In genomic region chr18:62329676-62330454, GRCh38 we compare ENCODE assay signal across 8 cellular contexts. TPM values are rescaled to one million over a fixed set of nuclear protein-coding genes. Genes with fewer than 3 reads are reported as not detected.
A peak's percentile ranks its signal among the peaks of the same experiment; 100 is the strongest.
DNase-seq lines count a peak whose midpoint lies in the region; ATAC-seq and TF ChIP-seq lines count a peak whose summit lies in the region.

No MANE protein-coding gene starts in this region.

- peak; percentile 43 for DNase-seq in RPMI8226
- DNase-seq in endothelial cell (ENCODE audit: low spot score): no peak
- DNase-seq in skeletal muscle cell (ENCODE audit: low read depth): peak; percentile 20
- no peak for DNase-seq in BE2C
- no peak for DNase-seq in omental fat pad (ENCODE audit: low spot score)
- no peak for DNase-seq in NCI-H1694 (lab: John Stamatoyannopoulos, UW)

- peaks cover 21% of the 10 kb centered on the region for H3K27me3 ChIP-seq in BE2C

- H3K27ac Mint-ChIP-seq in endothelial cell (ENCODE audit: unreplicated experiment): peak overlapping the region; percentile 7

- TF ChIP-seq CTCF in endothelial cell (IDR thresholded peaks at IDR 0.05; ENCODE audit: unreplicated experiment) (no peak), BE2C (IDR thresholded peaks at IDR 0.05; ENCODE audit: low read depth, low read length) (no peak), omental fat pad (IDR thresholded peaks at IDR 0.05) (no peak)

- peaks cover 13% of the 10 kb centered on the region for H3K36me3 Mint-ChIP-seq in endothelial cell (ENCODE audit: low read depth, unreplicated experiment)

- peaks cover 67% of the 10 kb centered on the region for H3K4me1 Mint-ChIP-seq in endothelial cell (ENCODE audit: unreplicated experiment)

- H3K4me3 Mint-ChIP-seq in endothelial cell (ENCODE audit: unreplicated experiment): peak overlapping the region; percentile 61

- ATAC-seq in GM19043 (IDR thresholded peaks at IDR 0.05; ENCODE audit: low read depth, unreplicated experiment) (peak; percentile 40), GM19395 (IDR thresholded peaks at IDR 0.05; ENCODE audit: unreplicated experiment) (no peak), omental fat pad (ENCODE audit: low FRiP score) (no peak)

- H3K4me3 ChIP-seq in skeletal muscle cell (ENCODE audit: low read depth, low read length) (no peak overlapping the region), BE2C (ENCODE audit: low read depth, low read length) (no peak overlapping the region)

- H3K36me3 ChIP-seq in BE2C: no peaks in the 10 kb centered on the region

- no peaks in the 10 kb centered on the region for H3K9me3 ChIP-seq in BE2C

- H3K9me3 Mint-ChIP-seq in endothelial cell (ENCODE audit: unreplicated experiment): no peaks in the 10 kb centered on the region

- H3K4me1 ChIP-seq in BE2C: no peaks in the 10 kb centered on the region

- peaks cover 5% of the 10 kb centered on the region for H3K27me3 Mint-ChIP-seq in endothelial cell (ENCODE audit: unreplicated experiment)

RNA-seq across cellular contexts. Expression of gene TNFRSF11A, which starts 4.8 kb away (rescaled TPM):
- total RNA-seq in endothelial cell (ENCODE audit: unreplicated experiment): 89.9 TPM
- polyA plus RNA-seq in BE2C (2012; ENCODE audit: insufficient read depth, insufficient read length, low read depth): not detected
- total RNA-seq in omental fat pad: 10 to 100 TPM in 1 of 4 donors, 1 to 10 TPM in 3; 2.1 to 22.7 (median 3.8) TPM

Comparison
In these comparisons a context has a peak if more than half of its experiments do, and no peak if none do; other contexts are left out.
1. DNase-seq: peak in RPMI8226 (single experiment) and skeletal muscle cell (single experiment); none in endothelial cell (single experiment), BE2C (single experiment), omental fat pad (single experiment) and NCI-H1694 (single experiment).